ENCODE assay signal across 8 cellular contexts in genomic region chr3:48564022-48564421, GRCh38. TPM values are rescaled to one million over a fixed set of nuclear protein-coding genes. Genes with fewer than 3 reads are reported as not detected.
DNase-seq lines count a peak whose midpoint lies in the region; ATAC-seq, FAIRE-seq and TF ChIP-seq lines count a peak whose summit lies in the region.

No MANE protein-coding gene starts in this region.

- CTCF ChIA-PET in H1 (lab: Charles Lee; ENCODE audit: partially characterized antibody): interaction anchor here (0.6 to 6.1 kb wide), 4 partner anchors 15 to 576 kb away, joined by 3 to 32 read pairs (median 3); partner anchors contain the start of gene SLC26A6

- FAIRE-seq in RCC 7860 (lab: Jason Lieb, UNC) (peak; percentile 76), H1 (lab: Jason Lieb, UNC) (no peak)

- H3K36me3 ChIP-seq in H1 (ENCODE audit: control insufficient read depth in 2 of 4, insufficient read depth in 4 of 4, low read length in 3 of 4): no peaks in the 10 kb centered on the region
- H3K36me3 ChIP-seq in psoas muscle (ENCODE audit: insufficient read depth in 1 of 2, low read depth in 1 of 2): no peaks in the 10 kb centered on the region

- H3K79me1 ChIP-seq in H1 (ENCODE audit: low read depth, low read length): no peaks in the 10 kb centered on the region

- no peak overlapping the region for H2AFZ ChIP-seq in H1 (ENCODE audit: low read length)

- no peak overlapping the region for H3K4me2 ChIP-seq in H1 (ENCODE audit: insufficient read depth in 1 of 2, low read depth in 2 of 2, low read length in 2 of 2)

- no peak overlapping the region; the same call in 1 of the 2 replicates for H3K18ac ChIP-seq in H1 (ENCODE audit: extremely low read depth, low read length)

- no peaks in the 10 kb centered on the region for H3K9me3 ChIP-seq in H1 (ENCODE audit: insufficient read depth in 2 of 2, low read depth in 1 of 2, low read length in 1 of 2)
- H3K9me3 ChIP-seq in psoas muscle: no peaks in the 10 kb centered on the region

- no peak overlapping the region for H4K91ac ChIP-seq in H1 (replicated peaks; ENCODE audit: insufficient read length, low read length)

- H3K4me3 ChIP-seq in H1 (ENCODE audit: extremely low read depth in 1 of 4, insufficient read depth in 2 of 4, low read depth in 3 of 4, low read length in 4 of 4): no peak overlapping the region
- no peak overlapping the region for H3K4me3 ChIP-seq in psoas muscle
- H3K4me3 ChIP-seq in coronary artery: no peak overlapping the region

- H2BK12ac ChIP-seq in H1 (ENCODE audit: low read depth, low read length): 0 out of 2 replicates have a peak overlapping the region, but pooled peaks have one; percentile 60

- ATAC-seq in psoas muscle: no peak
- ATAC-seq in GM19452 (IDR thresholded peaks at IDR 0.05; ENCODE audit: unreplicated experiment): no peak
- no peak for ATAC-seq in GM21529 (IDR thresholded peaks at IDR 0.05; ENCODE audit: unreplicated experiment)

- WGBS in H1 (ENCODE audit: extremely low coverage in 1 of 2, insufficient coverage in 1 of 2, insufficient read length in 1 of 2, insufficient replicate concordance in 2 of 2, low coverage in 1 of 2, low lambda C conversion rate in 2 of 2, missing lambda C conversion rate in 1 of 2), 2 experiments: 97% methylated on average over 10 of the region's 10 CpGs; no CpG with 5 or more reads in 1 of the 2 experiments
- WGBS in psoas muscle, 3 donors: 82 to 85% (median 82%) methylated on average over 10 of the region's 10 CpGs

- no peak for TF ChIP-seq EP300 in H1 (IDR thresholded peaks at IDR 0.05; ENCODE audit: borderline replicate concordance in 1 of 2, low read depth in 2 of 2, low read length in 2 of 2)

- intact Hi-C loops in psoas muscle (cut with DNase I): loop anchor here in 1 of 2 donors (5.0 kb wide), 1 partner anchor 88 kb away; no protein-coding TSS in a partner anchor

- no peak overlapping the region for H3K56ac ChIP-seq in H1 (replicated peaks; ENCODE audit: insufficient read length, low read depth, low read length)

- H4K20me1 ChIP-seq in H1 (replicated peaks in 1 of 2; ENCODE audit: control insufficient read depth in 1 of 2, insufficient read depth in 2 of 2, low read length in 2 of 2): no peaks in the 10 kb centered on the region

- no peak overlapping the region for H2AK5ac ChIP-seq in H1 (ENCODE audit: low read depth, low read length)

- TF ChIP-seq POLR2A in H1 (IDR thresholded peaks at IDR 0.05; ENCODE audit: control extremely low read depth in 1 of 2, low read depth in 2 of 2, low read length in 2 of 2): no peak

- no peak overlapping the region for H3K9ac ChIP-seq in H1 (replicated peaks in 1 of 4; ENCODE audit: extremely low read depth in 1 of 4, low read depth in 3 of 4, low read length in 3 of 4)

- H2BK15ac ChIP-seq in H1 (ENCODE audit: low read length): 0 out of 2 replicates have a peak overlapping the region, but pooled peaks have one; percentile 72

- no peak overlapping the region for H4K8ac ChIP-seq in H1 (ENCODE audit: extremely low read depth, insufficient read depth, low read length)

- no peaks in the 10 kb centered on the region for H3K27me3 ChIP-seq in H1 (replicated peaks in 1 of 4; ENCODE audit: control insufficient read depth in 3 of 4, extremely low read depth in 1 of 4, insufficient read depth in 3 of 4, low read length in 3 of 4)
- no peaks in the 10 kb centered on the region for H3K27me3 ChIP-seq in psoas muscle (ENCODE audit: insufficient read depth in 3 of 3, low read length in 2 of 3)

- no peak overlapping the region for H3K4ac ChIP-seq in H1 (replicated peaks; ENCODE audit: insufficient read length, low read depth, low read length)

- TF ChIP-seq RAD21 in H1 (IDR thresholded peaks at IDR 0.05 in 1 of 2, conservative IDR thresholded peaks at IDR 0.05 in 1 of 2; ENCODE audit: low read depth in 2 of 2, low read length in 2 of 2): no peak

- 0 out of 2 replicates have a peak overlapping the region, but pooled peaks have one; percentile 44 for H2BK5ac ChIP-seq in H1 (ENCODE audit: low read depth, low read length)

- no peak overlapping the region for H2BK120ac ChIP-seq in H1 (replicated peaks; ENCODE audit: low read depth, low read length)

- H4K5ac ChIP-seq in H1 (ENCODE audit: insufficient read length, low read depth, low read length): no peak overlapping the region

- DNase-seq in GM04504 (ENCODE audit: low read depth): peak; percentile 72
- peak; percentile 85 for DNase-seq in RCC 7860 (ENCODE audit: low spot score)
- DNase-seq in H1 (ENCODE audit: low read depth in 1 of 2, low spot score in 2 of 2): no peak
- peak; percentile 50 to 67 for DNase-seq in psoas muscle
- no peak for DNase-seq in coronary artery (ENCODE audit: low spot score)
- DNase-seq in COLO668 (lab: John Stamatoyannopoulos, UW; ENCODE audit: unreplicated experiment): no peak

- no peaks in the 10 kb centered on the region for H3K23me2 ChIP-seq in H1 (ENCODE audit: low read depth, low read length)

- H3K23ac ChIP-seq in H1 (ENCODE audit: insufficient read length): no peak overlapping the region

- H3K4me1 ChIP-seq in H1 (replicated peaks in 1 of 4; ENCODE audit: control insufficient read depth in 3 of 4, insufficient read depth in 4 of 4, low read length in 3 of 4): peaks cover 4 to 26% (median 17%) of the 10 kb centered on the region in 4 experiments
- H3K4me1 ChIP-seq in psoas muscle: peaks cover 18% of the 10 kb centered on the region

- no peak for TF ChIP-seq CTCF in H1 (IDR thresholded peaks at IDR 0.05; ENCODE audit: control extremely low read depth in 1 of 3, insufficient read depth in 1 of 3, low read depth in 1 of 3, low read length in 3 of 3)
- no peak for TF ChIP-seq CTCF in psoas muscle (IDR thresholded peaks at IDR 0.05)
- TF ChIP-seq CTCF in coronary artery (IDR thresholded peaks at IDR 0.05): no peak

- no peaks in the 10 kb centered on the region for H3K79me2 ChIP-seq in H1 (ENCODE audit: control insufficient read depth in 1 of 2, insufficient read depth in 2 of 2, low read length in 2 of 2)

- peak overlapping the region; percentile 72; the same call in 1 of the 2 replicates for H2BK20ac ChIP-seq in H1 (ENCODE audit: low read length)

- no peak overlapping the region for H3K14ac ChIP-seq in H1 (ENCODE audit: insufficient read length)

- H3K27ac ChIP-seq in H1 (ENCODE audit: low read depth, low read length): no peak overlapping the region
- H3K27ac ChIP-seq in psoas muscle: no peak overlapping the region
- H3K27ac ChIP-seq in coronary artery: peak overlapping the region in 1 of 2 donors; percentile 29

- POLR2A ChIA-PET in H1 (lab: Charles Lee; ENCODE audit: partially characterized antibody): interaction anchor here (0.7 to 1.6 kb wide), 6 partner anchors 12 to 153 kb away, joined by 3 to 6 read pairs (median 4); partner anchors contain the start of genes CELSR3 and IP6K2

RNA-seq across cellular contexts. Expression of gene UCN2, which starts 0.4 kb away (rescaled TPM):
- not detected in 2 replicates for total RNA-seq in H1 (2021; fragmentation: NEBNext Ultra II Directional; extraction: Animal tissue kit (Norgen Biotek cat#: 25700))
- 0.14 and 0.22 TPM in 2 replicates for polyA plus RNA-seq in H1 (2011; rRNA removed)
- 0.16 TPM for polyA plus RNA-seq in H1 (2011; cell fraction: cytosol; rRNA removed)
- polyA plus RNA-seq in H1 (2011; cell fraction: nucleus; rRNA removed): 1.9 TPM
- 0.23 to 0.41 TPM (median 0.36 TPM) in 4 replicates for polyA plus RNA-seq in H1 (2012, experiment 1 of 2)
- polyA plus RNA-seq in H1 (2012, experiment 2 of 2): 0.18 TPM
- polyA plus RNA-seq in H1 (2013, experiment 1 of 2): 0.10 TPM
- 0.11 TPM for polyA plus RNA-seq in H1 (2013, experiment 2 of 2)
- 0.15 and 0.47 TPM in 2 replicates for polyA minus RNA-seq in H1 (2011; rRNA and poly(A)+ RNA removed)
- not detected for polyA minus RNA-seq in H1 (2011; cell fraction: cytosol; rRNA and poly(A)+ RNA removed)
- polyA minus RNA-seq in H1 (2011; cell fraction: nucleus; rRNA and poly(A)+ RNA removed): 0.90 TPM
- total RNA-seq in psoas muscle: under 1 TPM in 1 of 4 donors, not detected in 3; 0.32 TPM
- polyA plus RNA-seq in psoas muscle: under 1 TPM in 2 of 3 donors, not detected in 1; 0.12 to 0.17 TPM

RNA-seq across cellular contexts. Expression of gene PFKFB4, which starts 7.4 kb away (rescaled TPM):
- 10.7 and 11.3 TPM in 2 replicates for total RNA-seq in H1 (2021; fragmentation: NEBNext Ultra II Directional; extraction: Animal tissue kit (Norgen Biotek cat#: 25700))
- polyA plus RNA-seq in H1 (2011; rRNA removed) (20.1 and 20.3 TPM in 2 replicates), psoas muscle (1 to 10 TPM in 1 of 3 donors, under 1 TPM in 2; 0.25 to 2.1 (median 0.59) TPM)
- 21.1 TPM for polyA plus RNA-seq in H1 (2011; cell fraction: cytosol; rRNA removed)
- 47.8 TPM for polyA plus RNA-seq in H1 (2011; cell fraction: nucleus; rRNA removed)
- 10.5 to 17.4 TPM (median 13.7 TPM) in 4 replicates for polyA plus RNA-seq in H1 (2012, experiment 1 of 2)
- polyA plus RNA-seq in H1 (2012, experiment 2 of 2): 11.5 TPM
- 7.8 TPM for polyA plus RNA-seq in H1 (2013, experiment 1 of 2)
- polyA plus RNA-seq in H1 (2013, experiment 2 of 2): 7.2 TPM
- polyA minus RNA-seq in H1 (2011; rRNA and poly(A)+ RNA removed): 17.4 and 24.1 TPM in 2 replicates
- 13.2 TPM for polyA minus RNA-seq in H1 (2011; cell fraction: cytosol; rRNA and poly(A)+ RNA removed)
- 16.4 TPM for polyA minus RNA-seq in H1 (2011; cell fraction: nucleus; rRNA and poly(A)+ RNA removed)
- total RNA-seq in psoas muscle: 1 to 10 TPM in 3 of 4 donors, under 1 TPM in 1; 0.95 to 4.1 (median 1.6) TPM

RNA-seq across cellular contexts. Expression of gene COL7A1, which starts 31.1 kb away (rescaled TPM):
- 7.8 and 10.7 TPM in 2 replicates for total RNA-seq in H1 (2021; fragmentation: NEBNext Ultra II Directional; extraction: Animal tissue kit (Norgen Biotek cat#: 25700))
- polyA plus RNA-seq in H1 (2011; rRNA removed) (13.9 and 15.6 TPM in 2 replicates), psoas muscle (1 to 10 TPM; 1.6 to 3.5 (median 2.7) TPM)
- polyA plus RNA-seq in H1 (2011; cell fraction: cytosol; rRNA removed): 7.8 TPM
- 112 TPM for polyA plus RNA-seq in H1 (2011; cell fraction: nucleus; rRNA removed)
- polyA plus RNA-seq in H1 (2012, experiment 1 of 2): 11.1 to 26.5 TPM (median 23.5 TPM) in 4 replicates
- polyA plus RNA-seq in H1 (2012, experiment 2 of 2): 7.2 TPM
- 4.3 TPM for polyA plus RNA-seq in H1 (2013, experiment 1 of 2)
- polyA plus RNA-seq in H1 (2013, experiment 2 of 2): 4.5 TPM
- polyA minus RNA-seq in H1 (2011; rRNA and poly(A)+ RNA removed): 3.2 and 4.3 TPM in 2 replicates
- polyA minus RNA-seq in H1 (2011; cell fraction: cytosol; rRNA and poly(A)+ RNA removed): 2.4 TPM
- polyA minus RNA-seq in H1 (2011; cell fraction: nucleus; rRNA and poly(A)+ RNA removed): 16.7 TPM
- total RNA-seq in psoas muscle: 10 to 100 TPM in 1 of 4 donors, 1 to 10 TPM in 3; 5.1 to 22.2 (median 5.8) TPM

RNA-seq across cellular contexts. Expression of gene UQCRC1, which starts 45.4 kb away (rescaled TPM):
- 310 TPM in 2 replicates for total RNA-seq in H1 (2021; fragmentation: NEBNext Ultra II Directional; extraction: Animal tissue kit (Norgen Biotek cat#: 25700))
- polyA plus RNA-seq in H1 (2011; rRNA removed) (720 TPM in 2 replicates), psoas muscle (100 to 1,000 TPM; 499 to 719 (median 685) TPM)
- 628 TPM for polyA plus RNA-seq in H1 (2011; cell fraction: cytosol; rRNA removed)
- 930 TPM for polyA plus RNA-seq in H1 (2011; cell fraction: nucleus; rRNA removed)
- 341 to 466 TPM (median 436 TPM) in 4 replicates for polyA plus RNA-seq in H1 (2012, experiment 1 of 2)
- 815 TPM for polyA plus RNA-seq in H1 (2012, experiment 2 of 2)
- polyA plus RNA-seq in H1 (2013, experiment 1 of 2): 179 TPM
- polyA plus RNA-seq in H1 (2013, experiment 2 of 2): 164 TPM
- 871 and 931 TPM in 2 replicates for polyA minus RNA-seq in H1 (2011; rRNA and poly(A)+ RNA removed)
- polyA minus RNA-seq in H1 (2011; cell fraction: cytosol; rRNA and poly(A)+ RNA removed): 323 TPM
- 283 TPM for polyA minus RNA-seq in H1 (2011; cell fraction: nucleus; rRNA and poly(A)+ RNA removed)
- 100 to 1,000 TPM; 466 to 704 (median 587) TPM for total RNA-seq in psoas muscle

RNA-seq across cellular contexts. Expression of gene TMEM89, which starts 57.5 kb away (rescaled TPM):
- not detected in 2 replicates for total RNA-seq in H1 (2021; fragmentation: NEBNext Ultra II Directional; extraction: Animal tissue kit (Norgen Biotek cat#: 25700))
- polyA plus RNA-seq in H1 (2011; rRNA removed) (0.24 TPM in 1 of 2 replicates, not detected in the other), psoas muscle (not detected)
- polyA plus RNA-seq in H1 (2011; cell fraction: cytosol; rRNA removed): not detected
- polyA plus RNA-seq in H1 (2011; cell fraction: nucleus; rRNA removed): 1.3 TPM
- 0.34 to 0.42 TPM in 2 of 4 replicates, not detected in the others for polyA plus RNA-seq in H1 (2012, experiment 1 of 2)
- not detected for polyA plus RNA-seq in H1 (2012, experiment 2 of 2)
- 0.12 TPM for polyA plus RNA-seq in H1 (2013, experiment 1 of 2)
- polyA plus RNA-seq in H1 (2013, experiment 2 of 2): 0.11 TPM
- not detected in 2 replicates for polyA minus RNA-seq in H1 (2011; rRNA and poly(A)+ RNA removed)
- not detected for polyA minus RNA-seq in H1 (2011; cell fraction: cytosol; rRNA and poly(A)+ RNA removed)
- polyA minus RNA-seq in H1 (2011; cell fraction: nucleus; rRNA and poly(A)+ RNA removed): not detected
- total RNA-seq in psoas muscle: not detected

Comparison
In these comparisons a context has a peak if more than half of its experiments do, and no peak if none do; other contexts are left out.
1. DNase-seq: peak in GM04504 (single experiment), RCC 7860 (single experiment) and psoas muscle (2 of 2); none in H1 (0 of 2), coronary artery (single experiment) and COLO668 (single experiment).